Comparison of ENCODE assay signal across 8 cellular contexts in genomic region chr3:41893977-41894376, GRCh38.
DNase-seq lines count a peak whose midpoint lies in the region; ATAC-seq, FAIRE-seq and TF ChIP-seq lines count a peak whose summit lies in the region.

No MANE protein-coding gene starts in this region.

- no peak for TF ChIP-seq EP300 in K562 (IDR thresholded peaks at IDR 0.05; ENCODE audit: low read length)

- peak; percentile 14 for DNase-seq in NCI-H510A treated with DMSO at 0.1 percent for 48 hours (lab: John Stamatoyannopoulos, UW)
- no peak for DNase-seq in NCI-H510A (lab: John Stamatoyannopoulos, UW)
- DNase-seq in LNCaP clone FGC (ENCODE audit: low read depth), result peak; percentile 22
- DNase-seq in K562 (ENCODE audit: extremely low read depth in 1 of 4, low spot score in 3 of 4), result peak; percentile 19 to 52 (median 35)
- no peak for DNase-seq in left lobe of liver (ENCODE audit: low spot score)
- DNase-seq in activated CD4-positive, alpha-beta T cell treated with anti-CD3 and anti-CD28 coated beads for 48 hours, result no peak

- no TSS peak for BruUV-seq in K562 (replicated peaks; lab: Mats Ljungman, UMichigan)

- no peak overlapping the region for H3K4me2 ChIP-seq in K562 (ENCODE audit: insufficient read depth, low read length)

- no peaks in the 10 kb centered on the region for H3K9me1 ChIP-seq in K562 (ENCODE audit: control insufficient read depth, insufficient read depth, low read length)

- no peaks in the 10 kb centered on the region for H3K36me3 ChIP-seq in K562 (ENCODE audit: control insufficient read depth, insufficient read depth, low read length)

- H3K27me3 ChIP-seq in K562 (ENCODE audit: control insufficient read depth in 2 of 2, insufficient read depth in 2 of 2, low read length in 2 of 2), result no peaks in the 10 kb centered on the region

- in situ Hi-C loops in K562 (cut with MboI), result loop anchor here (10.0 kb wide), 1 partner anchor 551 kb away; no protein-coding TSS in a partner anchor

- H4K20me1 ChIP-seq in K562 (replicated peaks; ENCODE audit: control insufficient read depth, insufficient read depth, low read length), result no peaks in the 10 kb centered on the region

- no peak overlapping the region for H2AFZ ChIP-seq in K562 (ENCODE audit: low read depth, low read length)

- peak; percentile 50 for TF ChIP-seq CTCF in LNCaP clone FGC (IDR thresholded peaks at IDR 0.05; ENCODE audit: control insufficient read depth, extremely low read depth, insufficient read depth)
- TF ChIP-seq CTCF in K562 (IDR thresholded peaks at IDR 0.05 in 2 of 3, conservative IDR thresholded peaks at IDR 0.05 in 1 of 3; ENCODE audit: insufficient read depth in 2 of 3, low read depth in 1 of 3, low read length in 3 of 3), result peak; percentile 33 to 77 (median 47); a peak in 3 of 6 replicates

- CTCF ChIA-PET in K562 (lab: Yijun Ruan, JAX; ENCODE audit: low intra/inter-chr PET ratio), result interaction anchor here (0.6 to 4.1 kb wide), 7 partner anchors 10 to 550 kb away, joined by 5 to 52 read pairs (median 9); no protein-coding TSS in a partner anchor

- H3K9me3 ChIP-seq in K562 (replicated peaks; ENCODE audit: control insufficient read depth, insufficient read depth, low read depth, low read length), result no peaks in the 10 kb centered on the region

- no peak for TF ChIP-seq POLR2A in K562 (conservative IDR thresholded peaks at IDR 0.05)

- no peaks in the 10 kb centered on the region for H3K79me2 ChIP-seq in K562 (ENCODE audit: control insufficient read depth, insufficient read depth, low read length)

- H3K4me1 ChIP-seq in K562 (replicated peaks in 1 of 2; ENCODE audit: control insufficient read depth in 2 of 2, insufficient read depth in 2 of 2, low read length in 2 of 2), result no peaks in the 10 kb centered on the region

- POLR2A ChIA-PET in K562 (lab: Yijun Ruan, JAX), result no interaction called here

- FAIRE-seq in K562 (lab: Jason Lieb, UNC), result no peak

- 38% methylated on average over 1 of the region's 1 CpG for WGBS in K562 (ENCODE audit: insufficient coverage, low coverage, missing lambda C conversion rate)

- H3K4me3 ChIP-seq in LNCaP clone FGC (ENCODE audit: low read depth, low read length), result no peak overlapping the region
- H3K4me3 ChIP-seq in K562, result no peak overlapping the region

- H3K9ac ChIP-seq in K562 (ENCODE audit: insufficient read depth in 1 of 2, low read depth in 2 of 2, low read length in 2 of 2), result no peak overlapping the region

- peak; percentile 80 to 87 for TF ChIP-seq RAD21 in K562 (CRISPR knock-in tag; conservative IDR thresholded peaks at IDR 0.05 in 1 of 2, IDR thresholded peaks at IDR 0.05 in 1 of 2)

- no peak overlapping the region for H3K27ac ChIP-seq in K562 (ENCODE audit: extremely low read depth, low read depth, low read length)

- ATAC-seq in K562 (no peak), left lobe of liver (peak; percentile 72), HG02798 (IDR thresholded peaks at IDR 0.05; ENCODE audit: poor library complexity, unreplicated experiment) (no peak), HG03442 (IDR thresholded peaks at IDR 0.05; ENCODE audit: unreplicated experiment) (no peak)

- intact Hi-C loops in K562 (cut with micrococcal nuclease), result loop anchor here (1.0 to 5.0 kb wide), 6 partner anchors 205 to 648 kb away; no protein-coding TSS in a partner anchor

TF ChIP-seq in K562, 482 proteins besides CTCF, POLR2A, EP300 and RAD21 (continues in another document):
- TF ChIP-seq TEAD4 (IDR thresholded peaks at IDR 0.05; ENCODE audit: low read length), result 0 out of 2 replicates have a peak, but pooled peaks have one; percentile 12
- TF ChIP-seq TEAD4 (CRISPR knock-in tag; IDR thresholded peaks at IDR 0.05; ENCODE audit: borderline replicate concordance), result no peak
- TF ChIP-seq ARID2 (IDR thresholded peaks at IDR 0.05), result 0 out of 2 replicates have a peak, but pooled peaks have one; percentile 21
- no peak for TF ChIP-seq NONO (IDR thresholded peaks at IDR 0.05; ENCODE audit: low read depth in 2 of 2, low read length in 1 of 2)
- TF ChIP-seq DEAF1 (CRISPR knock-in tag; IDR thresholded peaks at IDR 0.05), result 0 out of 2 replicates have a peak, but pooled peaks have one; percentile 45
- no peak for TF ChIP-seq SNIP1 (IDR thresholded peaks at IDR 0.05; ENCODE audit: low read depth)
- TF ChIP-seq CUX1 (CRISPR knock-in tag; IDR thresholded peaks at IDR 0.05), result 0 out of 2 replicates have a peak, but pooled peaks have one; percentile 46
- TF ChIP-seq DIDO1 (tag; IDR thresholded peaks at IDR 0.05; ENCODE audit: low read depth), result no peak
- TF ChIP-seq ZFP1 (CRISPR knock-in tag; IDR thresholded peaks at IDR 0.05), result no peak
- TF ChIP-seq SMC3 (conservative IDR thresholded peaks at IDR 0.05; ENCODE audit: insufficient read depth, low read depth, low read length), result peak; percentile 53
- no peak for TF ChIP-seq ZNF518B (CRISPR knock-in tag; IDR thresholded peaks at IDR 0.05)

Comparison
In these comparisons a context has a peak if more than half of its experiments do, and no peak if none do; other contexts are left out.
1. DNase-seq: peak in NCI-H510A treated with DMSO at 0.1 percent for 48 hours (single experiment), LNCaP clone FGC (single experiment) and K562 (4 of 4); none in NCI-H510A (single experiment), left lobe of liver (single experiment) and activated CD4-positive, alpha-beta T cell treated with anti-CD3 and anti-CD28 coated beads for 48 hours (single experiment).